Comparison of ENCODE assay signal across 18 cellular contexts in the genomic region with DNA sequence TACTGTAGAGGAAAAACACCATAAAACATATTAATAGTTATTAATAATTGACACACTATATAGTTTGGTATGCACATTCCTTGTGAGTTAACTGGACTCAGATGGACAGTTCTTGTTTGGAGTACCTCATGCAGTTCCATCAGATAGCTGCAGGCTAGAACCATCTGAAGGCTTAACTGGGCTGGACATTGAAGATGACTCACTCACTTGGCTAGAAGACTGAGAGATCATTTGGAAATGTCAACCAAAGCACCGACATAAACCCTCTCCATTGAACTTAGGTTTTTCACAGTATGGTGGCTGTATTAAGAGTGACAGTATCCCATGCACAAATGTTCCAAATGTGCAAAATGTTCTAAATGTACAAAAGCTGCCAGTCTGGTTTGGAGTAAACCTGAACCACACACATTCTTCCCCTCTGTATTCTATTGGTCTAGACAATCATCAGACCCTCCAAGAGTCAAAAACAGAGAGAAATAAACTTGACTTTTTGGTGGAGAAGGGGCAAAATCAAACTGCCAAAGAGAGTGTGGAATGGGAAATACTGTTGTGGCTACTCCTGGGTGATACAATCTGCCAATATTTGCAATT.
DNase-seq lines count a peak whose midpoint lies in the region; ATAC-seq and TF ChIP-seq lines count a peak whose summit lies in the region.
"Had no signal": no experiment of that assay in that cellular context is flagged by ENCODE, and none has a peak within 500 bp of the region (broad histone marks: within the 10 kb centered on the region; RNA-seq: fewer than 3 reads in every experiment).

No MANE protein-coding gene starts in this region.

- H3K27me3 ChIP-seq in A673 (replicated peaks; ENCODE audit: insufficient read depth, low read depth, low read length, poor library complexity): no peaks in the 10 kb centered on the region
- H3K27me3 ChIP-seq: cardiac muscle cell had no signal

- BruUV-seq in A673 (replicated peaks; lab: Mats Ljungman, UMichigan): no TSS peak

- H3K36me3 Mint-ChIP-seq in WTC11: no peaks in the 10 kb centered on the region
- H3K36me3 Mint-ChIP-seq: natural killer cell treated with Interleukin-12 subunit alpha and Interleukin-12 subunit beta and Interleukin-15 and Interleukin-18, amount 100 ng/mL, for 72 hours had no signal

- H3K4me1 Mint-ChIP-seq in WTC11: peaks cover 6% of the 10 kb centered on the region; the same call in 1 of the 2 replicates

- no peaks in the 10 kb centered on the region for H3K36me3 ChIP-seq in A673 (ENCODE audit: insufficient read depth, low read length, poor library complexity, severe bottlenecking)
- H3K36me3 ChIP-seq: cardiac muscle cell, left ventricle myocardium inferior had no signal

- H3K9me3 Mint-ChIP-seq in WTC11: peaks cover 8% of the 10 kb centered on the region; the same call in 1 of the 2 replicates
- H3K9me3 Mint-ChIP-seq: endodermal cell had no signal

- DNase-seq in CMK (ENCODE audit: low read depth): peak; percentile 5
- peak; percentile 88 for DNase-seq in NCI-H226
- peak; percentile 5 for DNase-seq in astrocyte of the hippocampus (ENCODE audit: low read depth, low spot score)
- peak; percentile 0 for DNase-seq in fibroblast of villous mesenchyme (ENCODE audit: low read depth)
- DNase-seq in WTC11 (ENCODE audit: low spot score): no peak
- DNase-seq in A673 (ENCODE audit: low spot score): no peak
- DNase-seq: activated gamma-delta T cell treated with Interleukin-2 at 50 U/mL for 16 hours; endodermal cell; hypothalamus; left ventricle myocardium inferior; NCI-H2029; SIG-M5; stimulated activated CD4-positive, alpha-beta T cell treated with anti-CD3 and anti-CD28 coated beads, Interleukin-2, amount 100 ng/mL, for 48 hours had no signal

- H3K4me3 Mint-ChIP-seq in WTC11: no peak overlapping the region
- H3K4me3 Mint-ChIP-seq: endodermal cell; natural killer cell treated with Interleukin-12 subunit alpha and Interleukin-12 subunit beta and Interleukin-15 and Interleukin-18, amount 100 ng/mL, for 72 hours had no signal

- no peak overlapping the region for H3K27ac ChIP-seq in A673 (ENCODE audit: low read depth, low read length, poor library complexity, severe bottlenecking)
- H3K27ac ChIP-seq: cardiac muscle cell, left ventricle myocardium inferior, VCaP had no signal

- no peak overlapping the region for H3K27ac Mint-ChIP-seq in WTC11
- H3K27ac Mint-ChIP-seq: endodermal cell; natural killer cell treated with Interleukin-12 subunit alpha and Interleukin-12 subunit beta and Interleukin-15 and Interleukin-18, amount 100 ng/mL, for 72 hours had no signal

- H3K4me3 ChIP-seq in fibroblast of villous mesenchyme (ENCODE audit: low read depth, low read length): no peak overlapping the region
- no peak overlapping the region for H3K4me3 ChIP-seq in A673 (ENCODE audit: low read depth, low read length, poor library complexity, severe bottlenecking)
- H3K4me3 ChIP-seq: cardiac muscle cell, left ventricle myocardium inferior had no signal

- ATAC-seq in HG02642 (IDR thresholded peaks at IDR 0.05; ENCODE audit: poor library complexity, unreplicated experiment) (no peak), WTC11 (no peak), HG03520 (IDR thresholded peaks at IDR 0.05; ENCODE audit: unreplicated experiment) (no peak)
- ATAC-seq: natural killer cell treated with Interleukin-12 subunit alpha and Interleukin-12 subunit beta and Interleukin-15 and Interleukin-18, amount 100 ng/mL, for 72 hours had no signal

- CTCF ChIA-PET in WTC11 (lab: Charles Lee) (interaction anchor here (1.9 kb wide), 1 partner anchor 14 kb away, joined by 9 read pairs; no protein-coding TSS in a partner anchor), A673 (lab: Charles Lee) (no interaction called here)

- intact Hi-C loops in A673 (cut with micrococcal nuclease; ENCODE audit: unreplicated experiment): no loop called here

- POLR2A ChIA-PET in WTC11 (lab: Charles Lee): no interaction called here
- POLR2A ChIA-PET in A673 (lab: Charles Lee; ENCODE audit: low non-redundant PET): no interaction called here

- TF ChIP-seq CTCF in fibroblast of villous mesenchyme (IDR thresholded peaks at IDR 0.05; ENCODE audit: insufficient read depth, low read depth, low read length) (no peak), WTC11 (IDR thresholded peaks at IDR 0.05) (no peak), A673 (conservative IDR thresholded peaks at IDR 0.05; ENCODE audit: low read depth, low read length) (no peak)

- no peaks in the 10 kb centered on the region for H3K9me3 ChIP-seq in A673 (ENCODE audit: low read depth, low read length, poor library complexity, severe bottlenecking)
- H3K9me3 ChIP-seq: left ventricle myocardium inferior had no signal

- no peaks in the 10 kb centered on the region; the same call in 1 of the 2 replicates for H3K27me3 Mint-ChIP-seq in WTC11 (ENCODE audit: low read depth)
- H3K27me3 Mint-ChIP-seq: natural killer cell treated with Interleukin-12 subunit alpha and Interleukin-12 subunit beta and Interleukin-15 and Interleukin-18, amount 100 ng/mL, for 72 hours had no signal

- H3K4me1 ChIP-seq in A673 (ENCODE audit: insufficient read depth, low read length, poor library complexity, severe bottlenecking): no peaks in the 10 kb centered on the region

TF ChIP-seq in WTC11, 78 proteins besides CTCF, POLR2A, EP300 and RAD21:
- TF ChIP-seq, protein P1, sequence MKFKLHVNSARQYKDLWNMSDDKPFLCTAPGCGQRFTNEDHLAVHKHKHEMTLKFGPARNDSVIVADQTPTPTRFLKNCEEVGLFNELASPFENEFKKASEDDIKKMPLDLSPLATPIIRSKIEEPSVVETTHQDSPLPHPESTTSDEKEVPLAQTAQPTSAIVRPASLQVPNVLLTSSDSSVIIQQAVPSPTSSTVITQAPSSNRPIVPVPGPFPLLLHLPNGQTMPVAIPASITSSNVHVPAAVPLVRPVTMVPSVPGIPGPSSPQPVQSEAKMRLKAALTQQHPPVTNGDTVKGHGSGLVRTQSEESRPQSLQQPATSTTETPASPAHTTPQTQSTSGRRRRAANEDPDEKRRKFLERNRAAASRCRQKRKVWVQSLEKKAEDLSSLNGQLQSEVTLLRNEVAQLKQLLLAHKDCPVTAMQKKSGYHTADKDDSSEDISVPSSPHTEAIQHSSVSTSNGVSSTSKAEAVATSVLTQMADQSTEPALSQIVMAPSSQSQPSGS (CRISPR knock-in tag; IDR thresholded peaks at IDR 0.05; ENCODE audit: borderline replicate concordance, low read depth): no peak
- TF ChIP-seq MYBL2 (CRISPR knock-in tag; IDR thresholded peaks at IDR 0.05) (no peak), ZNF317 (CRISPR knock-in tag; IDR thresholded peaks at IDR 0.05; ENCODE audit: borderline replicate concordance, low read depth) (no peak)
- TF ChIP-seq, protein P2, sequence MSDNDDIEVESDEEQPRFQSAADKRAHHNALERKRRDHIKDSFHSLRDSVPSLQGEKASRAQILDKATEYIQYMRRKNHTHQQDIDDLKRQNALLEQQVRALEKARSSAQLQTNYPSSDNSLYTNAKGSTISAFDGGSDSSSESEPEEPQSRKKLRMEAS (CRISPR knock-in tag; IDR thresholded peaks at IDR 0.05): no peak
- TF ChIP-seq, protein P3, sequence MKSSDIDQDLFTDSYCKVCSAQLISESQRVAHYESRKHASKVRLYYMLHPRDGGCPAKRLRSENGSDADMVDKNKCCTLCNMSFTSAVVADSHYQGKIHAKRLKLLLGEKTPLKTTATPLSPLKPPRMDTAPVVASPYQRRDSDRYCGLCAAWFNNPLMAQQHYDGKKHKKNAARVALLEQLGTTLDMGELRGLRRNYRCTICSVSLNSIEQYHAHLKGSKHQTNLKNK (CRISPR knock-in tag; IDR thresholded peaks at IDR 0.05): no peak
TF ChIP-seq in WTC11: peak in this region for 0.

Comparison
In these comparisons a context has a peak if more than half of its experiments do, and no peak if none do; other contexts are left out.
1. DNase-seq: peak in CMK (single experiment), NCI-H226 (single experiment), astrocyte of the hippocampus (single experiment) and fibroblast of villous mesenchyme (single experiment); none in WTC11 (single experiment) and A673 (single experiment).